Comparison of ENCODE assay signal across 11 cellular contexts in the genomic region with DNA sequence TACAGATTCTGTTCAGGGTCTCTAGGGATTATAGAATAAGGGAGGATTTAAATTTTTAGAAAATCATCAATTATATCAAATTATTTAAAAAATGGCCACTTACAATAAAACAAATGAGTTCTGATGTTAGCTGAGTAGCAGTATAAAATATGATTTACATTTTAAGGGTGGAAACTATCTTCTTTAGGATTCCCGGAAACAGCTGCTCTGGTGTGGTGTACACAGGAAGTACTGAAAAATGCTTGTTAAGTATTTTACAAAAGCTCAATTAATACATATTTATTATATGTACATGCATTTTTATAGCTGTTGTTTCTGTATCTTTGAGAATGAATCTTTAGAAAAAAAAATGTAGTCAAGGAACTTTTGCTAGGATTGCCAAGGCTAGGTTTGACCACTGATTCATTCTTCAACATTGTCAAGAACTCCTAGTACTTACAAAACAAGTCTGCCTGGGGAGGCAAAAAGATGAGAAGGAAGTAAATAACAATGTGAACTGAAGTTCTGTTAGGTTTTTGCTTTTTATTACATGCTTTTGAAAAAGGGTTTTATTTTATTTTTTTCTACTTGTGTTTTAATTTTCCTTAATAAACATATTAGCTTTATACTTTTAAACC. TPM values are rescaled to one million over a fixed set of nuclear protein-coding genes. Genes with fewer than 3 reads are reported as not detected.
DNase-seq lines count a peak whose midpoint lies in the region; ATAC-seq, FAIRE-seq and TF ChIP-seq lines count a peak whose summit lies in the region.
"Had no signal": no experiment of that assay in that cellular context is flagged by ENCODE, and none has a peak within 500 bp of the region (broad histone marks: within the 10 kb centered on the region; RNA-seq: fewer than 3 reads in every experiment).

No MANE protein-coding gene starts in this region.

- H3K79me2 ChIP-seq in astrocyte (ENCODE audit: insufficient read depth, low read length), result no peaks in the 10 kb centered on the region

- peaks cover 20% of the 10 kb centered on the region for H3K4me1 Mint-ChIP-seq in astrocyte (ENCODE audit: low read depth, unreplicated experiment)

- H3K4me1 ChIP-seq in BLaER1, result peaks cover 29% of the 10 kb centered on the region
- no peaks in the 10 kb centered on the region for H3K4me1 ChIP-seq in astrocyte (ENCODE audit: insufficient read depth, low read length)
- H3K4me1 ChIP-seq in small intestine (ENCODE audit: control insufficient read depth in 2 of 2, insufficient read depth in 1 of 2, low read depth in 1 of 2, low read length in 1 of 2), result peaks cover under 1 to 9% of the 10 kb centered on the region in 2 donors

- WGBS in small intestine, 3 donors, result 48 to 73% (median 52%) methylated on average over 1 of the region's 1 CpG

- no peaks in the 10 kb centered on the region for H3K27me3 Mint-ChIP-seq in astrocyte (ENCODE audit: low read depth, unreplicated experiment)

- no peak overlapping the region for H2AFZ ChIP-seq in astrocyte (ENCODE audit: low read depth, low read length)

- ATAC-seq in left ventricle myocardium superior, result no peak

- FAIRE-seq in astrocyte (lab: Jason Lieb, UNC), result no peak
- no peak for FAIRE-seq in small intestine (lab: Jason Lieb, UNC)

- H3K27ac ChIP-seq in BLaER1 (peak overlapping the region; percentile 14), astrocyte (ENCODE audit: low read depth, low read length) (no peak overlapping the region), small intestine (ENCODE audit: low read depth in 1 of 2, low read length in 1 of 2) (no peak overlapping the region)
- H3K27ac ChIP-seq: neutrophil had no signal

- H3K9me3 Mint-ChIP-seq in astrocyte (ENCODE audit: unreplicated experiment), result peaks cover 13% of the 10 kb centered on the region

- no peak overlapping the region for H3K4me3 Mint-ChIP-seq in astrocyte (ENCODE audit: unreplicated experiment)

- H4K20me1 ChIP-seq in BLaER1 (no peaks in the 10 kb centered on the region), astrocyte (ENCODE audit: insufficient read depth, low read length) (no peaks in the 10 kb centered on the region)

- H3K36me3 Mint-ChIP-seq in astrocyte (ENCODE audit: low read depth, unreplicated experiment), result peaks cover 3% of the 10 kb centered on the region

- H3K4me2 ChIP-seq in BLaER1, result peak overlapping the region; percentile 76
- no peak overlapping the region for H3K4me2 ChIP-seq in astrocyte (ENCODE audit: low read length)

- H3K36me3 ChIP-seq in BLaER1 (no peaks in the 10 kb centered on the region), astrocyte (ENCODE audit: insufficient read depth, low read length) (no peaks in the 10 kb centered on the region), small intestine (ENCODE audit: control insufficient read depth in 2 of 2, insufficient read depth in 2 of 2, low read length in 2 of 2) (no peaks in the 10 kb centered on the region)
- H3K36me3 ChIP-seq: neutrophil had no signal

- intact Hi-C loops in left ventricle myocardium superior (cut with micrococcal nuclease), result no loop called here

- no peak overlapping the region for H3K27ac Mint-ChIP-seq in astrocyte (ENCODE audit: unreplicated experiment)

- H3K9me3 ChIP-seq in BLaER1 (peaks cover 55% of the 10 kb centered on the region), astrocyte (ENCODE audit: insufficient read depth, low read depth, low read length) (no peaks in the 10 kb centered on the region), small intestine (ENCODE audit: control insufficient read depth, low read depth) (no peaks in the 10 kb centered on the region)
- H3K9me3 ChIP-seq: neutrophil had no signal

- H3K27me3 ChIP-seq in BLaER1 (no peaks in the 10 kb centered on the region), astrocyte (ENCODE audit: insufficient read depth, low read length) (no peaks in the 10 kb centered on the region), small intestine (ENCODE audit: control insufficient read depth in 2 of 2, insufficient read depth in 2 of 2, low read length in 2 of 2) (no peaks in the 10 kb centered on the region)
- H3K27me3 ChIP-seq: neutrophil had no signal

- H3K4me3 ChIP-seq in BLaER1 (no peak overlapping the region), astrocyte (ENCODE audit: insufficient read depth, low read depth, low read length) (no peak overlapping the region), small intestine (ENCODE audit: low read depth in 1 of 2, low read length in 2 of 2) (no peak overlapping the region)

- DNase-seq in KG1 (lab: John Stamatoyannopoulos, UW), result peak; percentile 34
- peak; percentile 51 for DNase-seq in astrocyte (ENCODE audit: low read depth)
- DNase-seq in lung microvascular endothelial cell (ENCODE audit: low read depth in 2 of 2), result peak; percentile 46 to 47
- DNase-seq in HK-2 (ENCODE audit: unreplicated experiment), result no peak
- DNase-seq in left ventricle myocardium superior, result no peak
- no peak for DNase-seq in activated effector memory CD4-positive, alpha-beta T cell treated with Interleukin-2 at 50 U/mL for 16 hours
- DNase-seq in small intestine, result no peak
- DNase-seq: caudate nucleus, NCI-H1436 had no signal

- no peak for TF ChIP-seq CTCF in astrocyte (IDR thresholded peaks at IDR 0.05; ENCODE audit: insufficient read depth, low read depth, low read length)

- H3K9ac ChIP-seq in BLaER1, result no peak overlapping the region
- H3K9ac ChIP-seq in astrocyte (ENCODE audit: low read length), result no peak overlapping the region

RNA-seq across cellular contexts. Expression of a gene that starts 48.0 kb away (rescaled TPM):
- total RNA-seq in astrocyte, result 53.1 and 53.4 TPM in 2 replicates
- 40.3 and 55.8 TPM in 2 replicates for total RNA-seq in lung microvascular endothelial cell
- 24.6 TPM for total RNA-seq in left ventricle myocardium superior
- 10 to 100 TPM; 51.9 to 65.4 (median 64.6) TPM for polyA plus RNA-seq in small intestine

Comparison
In these comparisons a context has a peak if more than half of its experiments do, and no peak if none do; other contexts are left out.
1. DNase-seq: peak in KG1 (single experiment), astrocyte (single experiment) and lung microvascular endothelial cell (2 of 2); none in HK-2 (single experiment), left ventricle myocardium superior (single experiment), activated effector memory CD4-positive, alpha-beta T cell treated with Interleukin-2 at 50 U/mL for 16 hours (single experiment) and small intestine (single experiment).